Comparison of ENCODE assay signal across 12 cellular contexts in the genomic region with DNA sequence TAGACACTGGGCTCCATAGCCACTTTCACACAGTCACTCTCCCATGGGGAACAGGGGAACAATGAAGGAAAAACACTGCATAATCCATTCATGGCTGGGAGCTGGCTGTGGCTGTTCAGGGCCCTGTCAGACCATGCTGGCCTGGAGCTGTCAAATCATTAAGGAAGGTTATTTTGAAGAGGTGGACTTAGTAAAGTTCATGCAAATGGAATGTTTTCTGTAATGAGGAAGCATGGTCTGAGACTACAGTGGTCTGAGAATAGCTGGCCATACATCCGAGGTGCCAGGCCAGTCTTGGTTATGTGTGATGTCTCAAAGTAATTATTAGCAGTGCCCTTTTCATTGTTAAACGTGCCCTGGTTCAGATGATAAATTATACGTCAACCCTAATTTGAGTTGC.
"Had no signal": no experiment of that assay in that cellular context is flagged by ENCODE, and none has a peak within 500 bp of the region (broad histone marks: within the 10 kb centered on the region; RNA-seq: fewer than 3 reads in every experiment).

No MANE protein-coding gene starts in this region.

- DNase-seq: activated CD4-positive, alpha-beta T cell treated with anti-CD3 and anti-CD28 coated beads, Interleukin-2, amount 10 ng/mL, durations not matched to agents 24 days and 14 days; activated CD8-positive, alpha-beta T cell treated with anti-CD3 and anti-CD28 coated beads, Interleukin-2, amount 10 ng/mL, durations not matched to agents 7 days and 5 days; activated gamma-delta T cell treated with Interleukin-2 at 50 U/mL for 16 hours; left colon; lower lobe of right lung; naive B cell; occipital lobe; stimulated activated CD4-positive, alpha-beta T cell treated with anti-CD3 and anti-CD28 coated beads, Interleukin-1b, Interleukin-23, amount 100 ng/mL, for 48 hours; stimulated activated naive CD8-positive, alpha-beta T cell treated with anti-CD3 and anti-CD28 coated beads, Interleukin-15, amount 100 ng/mL, for 72 hours; T-helper 2 cell had no signal

- ATAC-seq: activated CD8-positive, alpha-beta T cell treated with anti-CD3 and anti-CD28 coated beads, Interleukin-2, amount 10 ng/mL, durations not matched to agents 7 days and 5 days; activated naive CD4-positive, alpha-beta T cell treated with anti-CD3 and anti-CD28 coated beads, Interleukin-2, amount 50 U/mL, for 72 hours; left colon; stimulated activated effector memory CD8-positive, alpha-beta T cell treated with anti-CD3 and anti-CD28 coated beads, Interleukin-12 subunit alpha, Interleukin-12 subunit beta, amount 100 ng/mL, for 72 hours; stimulated activated naive CD8-positive, alpha-beta T cell treated with anti-CD3 and anti-CD28 coated beads, Interleukin-15, amount 100 ng/mL, for 72 hours had no signal
